Comparison of ENCODE assay signal across 6 cellular contexts in genomic region chr4:75990129-75990528, GRCh38. TPM values are rescaled to one million over a fixed set of nuclear protein-coding genes. Genes with fewer than 3 reads are reported as not detected.
A peak's percentile ranks its signal among the peaks of the same experiment; 100 is the strongest.
DNase-seq lines count a peak whose midpoint lies in the region; ATAC-seq and TF ChIP-seq lines count a peak whose summit lies in the region.

No MANE protein-coding gene starts in this region.

- WGBS in gastroesophageal sphincter (ENCODE audit: low coverage in 1 of 2), 2 donors: 0% methylated on average over 8 to 17 of the region's 17 CpGs
- 0% methylated on average over 17 of the region's 17 CpGs; no CpG with 5 or more reads in 1 of the 2 donors for WGBS in transverse colon (ENCODE audit: low coverage in 1 of 2), 2 donors

- DNase-seq in cardiac muscle cell (ENCODE audit: low read depth in 1 of 2, low spot score in 1 of 2) (peak in 1 of 2 donors; percentile 31), Right ventricle myocardium superior (no peak), transverse colon (no peak), SK-N-DZ (ENCODE audit: low spot score) (no peak)

- peaks cover 11% of the 10 kb centered on the region for H3K4me1 ChIP-seq in cardiac muscle cell (ENCODE audit: low read depth)
- peaks cover 6 to 27% (median 14%) of the 10 kb centered on the region in 3 donors for H3K4me1 ChIP-seq in gastroesophageal sphincter
- peaks cover 12 to 19% (median 16%) of the 10 kb centered on the region in 4 donors for H3K4me1 ChIP-seq in transverse colon

- no peak for ATAC-seq in Right ventricle myocardium superior (ENCODE audit: poor library complexity)
- no peak for ATAC-seq in gastroesophageal sphincter
- ATAC-seq in HG02610 (IDR thresholded peaks at IDR 0.05; ENCODE audit: unreplicated experiment): no peak

- peak overlapping the region; percentile 69 for H3K27ac ChIP-seq in cardiac muscle cell
- peak overlapping the region in 3 of 4 donors; percentile 72 to 78 (median 76) for H3K27ac ChIP-seq in gastroesophageal sphincter
- H3K27ac ChIP-seq in transverse colon: peak overlapping the region; percentile 68 to 77 (median 77)

- no peak for TF ChIP-seq CTCF in cardiac muscle cell (IDR thresholded peaks at IDR 0.05; ENCODE audit: low read depth, low read length)
- no peak for TF ChIP-seq CTCF in gastroesophageal sphincter (IDR thresholded peaks at IDR 0.05)
- TF ChIP-seq CTCF in transverse colon (IDR thresholded peaks at IDR 0.05): no peak

- H3K9me3 ChIP-seq in cardiac muscle cell (ENCODE audit: low read depth) (no peaks in the 10 kb centered on the region), gastroesophageal sphincter (no peaks in the 10 kb centered on the region), transverse colon (no peaks in the 10 kb centered on the region)

- H3K27me3 ChIP-seq in cardiac muscle cell (peaks cover 19% of the 10 kb centered on the region), gastroesophageal sphincter (no peaks in the 10 kb centered on the region), transverse colon (no peaks in the 10 kb centered on the region)

- in situ Hi-C loops in transverse colon (cut with MboI; ENCODE audit: low pct_ligation_motif_present in 1 of 4, low pct_unique_long_range_greater_than_20kb in 1 of 4, low sequenced_read_pairs in 3 of 4): loop anchor here in 1 of 4 donors (5.0 kb wide), 1 partner anchor 77 kb away; no protein-coding TSS in a partner anchor

- H3K4me3 ChIP-seq in cardiac muscle cell (peak overlapping the region; percentile 66), gastroesophageal sphincter (peak overlapping the region; percentile 69 to 71), transverse colon (peak overlapping the region; percentile 59 to 93 (median 66))

- no peaks in the 10 kb centered on the region for H3K36me3 ChIP-seq in cardiac muscle cell
- H3K36me3 ChIP-seq in gastroesophageal sphincter: no peaks in the 10 kb centered on the region
- no peaks in the 10 kb centered on the region for H3K36me3 ChIP-seq in transverse colon

- TF ChIP-seq POLR2A in gastroesophageal sphincter (IDR thresholded peaks at IDR 0.05) (no peak), transverse colon (IDR thresholded peaks at IDR 0.05) (no peak)

- intact Hi-C loops in Right ventricle myocardium superior (cut with DNase I) (no loop called here), transverse colon (cut with DNase I; ENCODE audit: low total_unique reads) (no loop called here)

- TF ChIP-seq EP300 in gastroesophageal sphincter (IDR thresholded peaks at IDR 0.05) (no peak), transverse colon (IDR thresholded peaks at IDR 0.05; ENCODE audit: low read depth) (no peak)

RNA-seq across cellular contexts. Expression of gene SDAD1, which starts 0.6 kb away (rescaled TPM):
- total RNA-seq in cardiac muscle cell (20.4 and 21.7 TPM in 2 replicates), Right ventricle myocardium superior (16.9 TPM), gastroesophageal sphincter (10 to 100 TPM; 35.0 to 42.5 (median 35.7) TPM), transverse colon (10 to 100 TPM in 3 of 4 donors, 1 to 10 TPM in 1; 6.7 to 27.5 (median 20.4) TPM)
- 43.7 and 49.5 TPM in 2 replicates for polyA plus RNA-seq in cardiac muscle cell
- 44.7 and 45.7 TPM in 2 replicates for polyA plus RNA-seq in SK-N-DZ (2014; cell fraction: cytosol; rRNA removed)
- 31.2 and 43.5 TPM in 2 replicates for polyA plus RNA-seq in SK-N-DZ (2014; cell fraction: nucleus; rRNA removed)

RNA-seq across cellular contexts. Expression of gene CXCL9, which starts 17.2 kb away (rescaled TPM):
- total RNA-seq in cardiac muscle cell (not detected in 2 replicates), Right ventricle myocardium superior (0.32 TPM), gastroesophageal sphincter (under 1 TPM in 2 of 4 donors, not detected in 2; 0.13 to 0.31 TPM), transverse colon (1 to 10 TPM in 1 of 4 donors, not detected in 3; 2.5 TPM)
- polyA plus RNA-seq in cardiac muscle cell: not detected in 2 replicates
- not detected in 2 replicates for polyA plus RNA-seq in SK-N-DZ (2014; cell fraction: cytosol; rRNA removed)
- polyA plus RNA-seq in SK-N-DZ (2014; cell fraction: nucleus; rRNA removed): not detected in 2 replicates

RNA-seq across cellular contexts. Expression of gene CXCL10, which starts 33.2 kb away (rescaled TPM):
- total RNA-seq in cardiac muscle cell (not detected in 2 replicates), Right ventricle myocardium superior (not detected), gastroesophageal sphincter (1 to 10 TPM in 2 of 4 donors, not detected in 2; 1.7 to 2.1 TPM), transverse colon (1 to 10 TPM in 1 of 4 donors, not detected in 3; 3.0 TPM)
- polyA plus RNA-seq in cardiac muscle cell: not detected in 2 replicates
- polyA plus RNA-seq in SK-N-DZ (2014; cell fraction: cytosol; rRNA removed): not detected in 2 replicates
- not detected in 2 replicates for polyA plus RNA-seq in SK-N-DZ (2014; cell fraction: nucleus; rRNA removed)

RNA-seq across cellular contexts. Expression of gene CXCL11, which starts 45.7 kb away (rescaled TPM):
- total RNA-seq in cardiac muscle cell (not detected in 2 replicates), Right ventricle myocardium superior (not detected), gastroesophageal sphincter (under 1 TPM in 1 of 4 donors, not detected in 3; 0.59 TPM), transverse colon (not detected)
- not detected in 2 replicates for polyA plus RNA-seq in cardiac muscle cell
- not detected in 2 replicates for polyA plus RNA-seq in SK-N-DZ (2014; cell fraction: cytosol; rRNA removed)
- polyA plus RNA-seq in SK-N-DZ (2014; cell fraction: nucleus; rRNA removed): not detected in 2 replicates

RNA-seq across cellular contexts. Expression of gene NAAA, which starts 49.3 kb away (rescaled TPM):
- total RNA-seq in cardiac muscle cell: 18.7 and 24.8 TPM in 2 replicates
- 5.0 and 7.5 TPM in 2 replicates for polyA plus RNA-seq in cardiac muscle cell
- total RNA-seq in Right ventricle myocardium superior: 7.4 TPM
- 10 to 100 TPM; 33.5 to 90.5 (median 35.4) TPM for total RNA-seq in gastroesophageal sphincter
- 100 to 1,000 TPM; 219 to 603 (median 461) TPM for total RNA-seq in transverse colon
- 28.8 and 42.1 TPM in 2 replicates for polyA plus RNA-seq in SK-N-DZ (2014; cell fraction: cytosol; rRNA removed)
- 12.2 and 42.3 TPM in 2 replicates for polyA plus RNA-seq in SK-N-DZ (2014; cell fraction: nucleus; rRNA removed)
